Comparison of ENCODE assay signal across 26 cellular contexts in the genomic region with DNA sequence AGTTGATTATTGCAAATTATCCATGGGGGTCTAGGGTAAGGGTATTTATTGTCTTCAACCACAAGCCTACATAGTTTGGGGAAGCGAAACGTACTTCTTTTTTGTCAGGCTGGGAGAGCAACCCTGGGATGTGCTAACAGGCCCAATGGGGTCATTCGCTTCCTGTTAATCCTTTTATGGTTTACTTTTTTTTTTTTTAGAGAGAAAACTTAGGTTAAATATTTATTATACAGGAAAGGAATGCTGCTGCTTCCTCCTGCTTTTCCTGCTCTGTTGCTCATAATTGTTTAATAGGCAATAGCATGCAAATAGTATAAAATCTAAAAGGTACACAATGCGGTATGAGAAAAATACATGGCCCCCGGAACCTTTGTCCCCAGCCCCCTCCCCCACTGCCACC.
A peak's percentile ranks its signal among the peaks of the same experiment; 100 is the strongest.
DNase-seq lines count a peak whose midpoint lies in the region; ATAC-seq and TF ChIP-seq lines count a peak whose summit lies in the region.
"Had no signal": no experiment of that assay in that cellular context is flagged by ENCODE, and none has a peak within 500 bp of the region (broad histone marks: within the 10 kb centered on the region; RNA-seq: fewer than 3 reads in every experiment).

No MANE protein-coding gene starts in this region.

- H3K4me3 Mint-ChIP-seq in activated CD8-positive, alpha-beta T cell treated with anti-CD3 and anti-CD28 coated beads, Interleukin-2, amount 10 ng/mL, durations not matched to agents 7 days and 5 days: no peak overlapping the region
- H3K4me3 Mint-ChIP-seq: activated CD4-positive, alpha-beta T cell treated with anti-CD3 and anti-CD28 coated beads, Interleukin-2, amount 10 ng/mL, durations not matched to agents 7 days and 5 days; activated naive CD8-positive, alpha-beta T cell; activated T-helper 17 cell treated with anti-CD3 and anti-CD28 coated beads, Interleukin-2, amount 50 U/mL, for 72 hours; CD4-positive, alpha-beta memory T cell; GM23338; natural killer cell; T-helper 2 cell treated with Interferon-gamma antibody and Interleukin-4, amounts not matched to agents 5 μg/mL and 100 μg/mL, for 36 hours had no signal

- H3K27me3 ChIP-seq in muscle layer of colon (ENCODE audit: control insufficient read depth in 1 of 2, insufficient read depth in 2 of 2, low read length in 2 of 2) (no peaks in the 10 kb centered on the region), upper lobe of right lung (no peaks in the 10 kb centered on the region)
- H3K27me3 ChIP-seq: body of pancreas, heart right ventricle, upper lobe of left lung had no signal

- no peak overlapping the region for H3K4me3 ChIP-seq in muscle layer of colon (ENCODE audit: low read depth in 1 of 2, low read length in 2 of 2)
- H3K4me3 ChIP-seq in upper lobe of right lung: no peak overlapping the region
- H3K4me3 ChIP-seq: body of pancreas, GM23338, heart right ventricle, upper lobe of left lung had no signal

- H3K9me3 ChIP-seq in muscle layer of colon (ENCODE audit: low read length) (no peaks in the 10 kb centered on the region), upper lobe of right lung (no peaks in the 10 kb centered on the region)
- H3K9me3 ChIP-seq: body of pancreas, heart right ventricle, upper lobe of left lung had no signal

- H3K36me3 ChIP-seq in muscle layer of colon (ENCODE audit: insufficient read depth, low read length): no peaks in the 10 kb centered on the region
- no peaks in the 10 kb centered on the region for H3K36me3 ChIP-seq in upper lobe of right lung
- H3K36me3 ChIP-seq: heart right ventricle, upper lobe of left lung had no signal

- no peak overlapping the region for H3K27ac Mint-ChIP-seq in activated CD8-positive, alpha-beta T cell treated with anti-CD3 and anti-CD28 coated beads, Interleukin-2, amount 10 ng/mL, durations not matched to agents 7 days and 5 days
- H3K27ac Mint-ChIP-seq: activated CD4-positive, alpha-beta T cell treated with anti-CD3 and anti-CD28 coated beads, Interleukin-2, amount 10 ng/mL, durations not matched to agents 7 days and 5 days; activated naive CD8-positive, alpha-beta T cell; activated T-helper 17 cell treated with anti-CD3 and anti-CD28 coated beads, Interleukin-2, amount 50 U/mL, for 72 hours; CD4-positive, alpha-beta memory T cell; GM23338; natural killer cell; T-helper 2 cell treated with Interferon-gamma antibody and Interleukin-4, amounts not matched to agents 5 μg/mL and 100 μg/mL, for 36 hours had no signal

- DNase-seq in MV-4-11 (lab: John Stamatoyannopoulos, UW): peak; percentile 79
- peak; percentile 46 to 61 for DNase-seq in dermis microvascular lymphatic vessel endothelial cell (ENCODE audit: low read depth in 2 of 2)
- DNase-seq in upper lobe of right lung: no peak
- DNase-seq in midbrain (lab: John Stamatoyannopoulos, UW): no peak
- no peak for DNase-seq in NCI-H187 (lab: John Stamatoyannopoulos, UW)
- DNase-seq in GM19238 (ENCODE audit: insufficient read length, low spot score): no peak
- DNase-seq in activated CD8-positive, alpha-beta T cell treated with anti-CD3 and anti-CD28 coated beads, Interleukin-2, amount 10 ng/mL, durations not matched to agents 7 days and 5 days: no peak
- DNase-seq: activated CD4-positive, alpha-beta T cell treated with anti-CD3 and anti-CD28 coated beads, Interleukin-2, amount 10 ng/mL, durations not matched to agents 7 days and 5 days; body of pancreas; CD4-positive, alpha-beta memory T cell; cerebellar nuclear complex; DMS153; natural killer cell; NCI-H1105; NCI-H2029; NCI-H226; NCI-H748 treated with DMSO at 0.1 percent for 48 hours; OCI-M1; stimulated activated CD8-positive, alpha-beta memory T cell treated with anti-CD3 and anti-CD28 coated beads, Interleukin-4, amount 100 ng/mL, for 48 hours; upper lobe of left lung had no signal

- H3K4me1 Mint-ChIP-seq in activated CD8-positive, alpha-beta T cell treated with anti-CD3 and anti-CD28 coated beads, Interleukin-2, amount 10 ng/mL, durations not matched to agents 7 days and 5 days (ENCODE audit: low read depth): peaks cover 4% of the 10 kb centered on the region
- H3K4me1 Mint-ChIP-seq: activated T-helper 17 cell treated with anti-CD3 and anti-CD28 coated beads, Interleukin-2, amount 50 U/mL, for 72 hours had no signal

- H3K27ac ChIP-seq in muscle layer of colon (ENCODE audit: low read depth, low read length) (peak overlapping the region; percentile 17), upper lobe of right lung (no peak overlapping the region)
- H3K27ac ChIP-seq: body of pancreas had no signal

- H3K36me3 Mint-ChIP-seq in activated CD8-positive, alpha-beta T cell treated with anti-CD3 and anti-CD28 coated beads, Interleukin-2, amount 10 ng/mL, durations not matched to agents 7 days and 5 days (ENCODE audit: low read depth): no peaks in the 10 kb centered on the region
- H3K36me3 Mint-ChIP-seq: activated naive CD8-positive, alpha-beta T cell; CD4-positive, alpha-beta memory T cell; natural killer cell had no signal

- H3K9me3 Mint-ChIP-seq in activated CD8-positive, alpha-beta T cell treated with anti-CD3 and anti-CD28 coated beads, Interleukin-2, amount 10 ng/mL, durations not matched to agents 7 days and 5 days (ENCODE audit: insufficient read depth): no peaks in the 10 kb centered on the region
- H3K9me3 Mint-ChIP-seq: activated CD4-positive, alpha-beta T cell treated with anti-CD3 and anti-CD28 coated beads, Interleukin-2, amount 10 ng/mL, durations not matched to agents 7 days and 5 days; activated T-helper 17 cell treated with anti-CD3 and anti-CD28 coated beads, Interleukin-2, amount 50 U/mL, for 72 hours; CD4-positive, alpha-beta memory T cell; GM23338; natural killer cell; T-helper 2 cell treated with Interferon-gamma antibody and Interleukin-4, amounts not matched to agents 5 μg/mL and 100 μg/mL, for 36 hours had no signal

- CTCF ChIA-PET in activated CD8-positive, alpha-beta T cell treated with anti-CD3 and anti-CD28 coated beads, Interleukin-2, amount 10 ng/mL, durations not matched to agents 7 days and 5 days (lab: Charles Lee): no interaction called here

- no peak overlapping the region for H3K9ac ChIP-seq in muscle layer of colon (ENCODE audit: low read length)

- intact Hi-C loops in upper lobe of right lung (cut with DNase I): no loop called here

- POLR2A ChIA-PET in activated CD8-positive, alpha-beta T cell treated with anti-CD3 and anti-CD28 coated beads, Interleukin-2, amount 10 ng/mL, durations not matched to agents 7 days and 5 days (lab: Charles Lee): no interaction called here

- TF ChIP-seq CTCF in upper lobe of right lung (IDR thresholded peaks at IDR 0.05): no peak

- ATAC-seq in upper lobe of right lung: peak; percentile 40
- no peak for ATAC-seq in activated CD8-positive, alpha-beta T cell treated with anti-CD3 and anti-CD28 coated beads, Interleukin-2, amount 10 ng/mL, durations not matched to agents 7 days and 5 days
- ATAC-seq: activated T-helper 17 cell treated with anti-CD3 and anti-CD28 coated beads, Interleukin-2, amount 50 U/mL, for 72 hours; body of pancreas; GM23338; natural killer cell had no signal

- H3K4me1 ChIP-seq in muscle layer of colon (ENCODE audit: insufficient read depth, low read length) (no peaks in the 10 kb centered on the region), upper lobe of right lung (peaks cover 5% of the 10 kb centered on the region)
- H3K4me1 ChIP-seq: body of pancreas had no signal

- H3K27me3 Mint-ChIP-seq in activated CD8-positive, alpha-beta T cell treated with anti-CD3 and anti-CD28 coated beads, Interleukin-2, amount 10 ng/mL, durations not matched to agents 7 days and 5 days (ENCODE audit: low read depth): no peaks in the 10 kb centered on the region
- H3K27me3 Mint-ChIP-seq: activated CD4-positive, alpha-beta T cell treated with anti-CD3 and anti-CD28 coated beads, Interleukin-2, amount 10 ng/mL, durations not matched to agents 7 days and 5 days; activated naive CD8-positive, alpha-beta T cell; activated T-helper 17 cell treated with anti-CD3 and anti-CD28 coated beads, Interleukin-2, amount 50 U/mL, for 72 hours; CD4-positive, alpha-beta memory T cell had no signal

Comparison
In these comparisons a context has a peak if more than half of its experiments do, and no peak if none do; other contexts are left out.
1. DNase-seq: peak in MV-4-11 (single experiment) and dermis microvascular lymphatic vessel endothelial cell (2 of 2); none in upper lobe of right lung (single experiment), midbrain (single experiment), NCI-H187 (0 of 2), GM19238 (single experiment) and activated CD8-positive, alpha-beta T cell treated with anti-CD3 and anti-CD28 coated beads, Interleukin-2, amount 10 ng/mL, durations not matched to agents 7 days and 5 days (single experiment).